17 cellular contexts compared by ENCODE assay signal in the genomic region with DNA sequence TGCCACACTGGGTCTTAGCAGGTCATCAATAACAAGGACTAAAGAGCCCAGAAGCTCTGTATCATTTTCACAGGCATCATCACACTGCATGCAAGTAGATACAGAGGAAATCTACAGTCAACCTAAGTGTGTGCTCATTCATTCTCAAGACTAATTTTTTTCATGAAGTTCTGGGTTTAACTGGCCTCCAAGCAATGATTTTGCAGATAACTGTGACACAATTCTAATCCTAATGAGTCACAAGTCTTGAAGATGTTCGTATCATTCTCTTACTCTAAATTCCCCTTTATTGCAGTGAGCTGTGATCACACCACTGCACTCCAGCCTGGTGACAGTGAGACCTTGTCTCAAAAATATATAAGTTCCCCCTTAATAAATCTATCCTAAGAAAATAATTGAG. TPM values are rescaled to one million over a fixed set of nuclear protein-coding genes. Genes with fewer than 3 reads are reported as not detected.
DNase-seq lines count a peak whose midpoint lies in the region; ATAC-seq, FAIRE-seq and TF ChIP-seq lines count a peak whose summit lies in the region.
"Had no signal": no experiment of that assay in that cellular context is flagged by ENCODE, and none has a peak within 500 bp of the region (broad histone marks: within the 10 kb centered on the region; RNA-seq: fewer than 3 reads in every experiment).

No MANE protein-coding gene starts in this region.

- intact Hi-C loops in IMR-90 (cut with micrococcal nuclease), result no loop called here
- intact Hi-C loops in naive thymus-derived CD4-positive, alpha-beta T cell (cut with micrococcal nuclease), result no loop called here

- H3K9me1 ChIP-seq in IMR-90 (ENCODE audit: insufficient read depth, low read length), result no peaks in the 10 kb centered on the region

- H3K27ac Mint-ChIP-seq in astrocyte (ENCODE audit: unreplicated experiment), result no peak overlapping the region
- no peak overlapping the region for H3K27ac Mint-ChIP-seq in naive thymus-derived CD4-positive, alpha-beta T cell

- BruUV-seq in IMR-90 (replicated peaks; lab: Mats Ljungman, UMichigan), result no TSS peak

- no peak for TF ChIP-seq POLR2A in IMR-90 (IDR thresholded peaks at IDR 0.05; ENCODE audit: low read depth, low read length)

- no peak overlapping the region for H2AK5ac ChIP-seq in IMR-90 (ENCODE audit: low read depth, low read length)

- ATAC-seq in IMR-90 (ENCODE audit: low read depth), result no peak
- peak; percentile 81 for ATAC-seq in naive thymus-derived CD4-positive, alpha-beta T cell
- ATAC-seq in HG02884 (IDR thresholded peaks at IDR 0.05; ENCODE audit: unreplicated experiment), result no peak
- ATAC-seq in HG03039 (IDR thresholded peaks at IDR 0.05; ENCODE audit: unreplicated experiment), result no peak
- ATAC-seq: naive thymus-derived CD8-positive, alpha-beta T cell; SK-N-SH treated with all-trans-retinoic acid at 6 μM for 48 hours had no signal

- H3K4me3 Mint-ChIP-seq in astrocyte (ENCODE audit: unreplicated experiment), result no peak overlapping the region
- no peak overlapping the region for H3K4me3 Mint-ChIP-seq in naive thymus-derived CD4-positive, alpha-beta T cell

- H2AK9ac ChIP-seq in IMR-90 (replicated peaks; ENCODE audit: low read depth, low read length, poor library complexity), result no peak overlapping the region

- CTCF ChIA-PET in IMR-90 (lab: Yijun Ruan, JAX), result no interaction called here
- CTCF ChIA-PET in naive thymus-derived CD4-positive, alpha-beta T cell (lab: Charles Lee), result no interaction called here

- no peaks in the 10 kb centered on the region for H3K27me3 ChIP-seq in IMR-90 (ENCODE audit: control insufficient read depth, insufficient read depth, low read length)
- no peaks in the 10 kb centered on the region for H3K27me3 ChIP-seq in astrocyte (ENCODE audit: insufficient read depth, low read length)
- no peaks in the 10 kb centered on the region for H3K27me3 ChIP-seq in naive thymus-derived CD4-positive, alpha-beta T cell (ENCODE audit: control insufficient read depth in 2 of 2, insufficient read depth in 2 of 2, low read length in 2 of 2)

- H3K9ac ChIP-seq in IMR-90 (ENCODE audit: low read depth, low read length), result no peak overlapping the region
- no peak overlapping the region for H3K9ac ChIP-seq in astrocyte (ENCODE audit: low read length)

- WGBS in IMR-90 (ENCODE audit: extremely low coverage in 2 of 2, insufficient read length in 1 of 2), 2 experiments, result no CpG with 5 or more reads among the region's 1 CpG

- no peak overlapping the region for H3K4ac ChIP-seq in IMR-90 (ENCODE audit: low read depth, low read length)

- H2AFZ ChIP-seq in IMR-90 (replicated peaks; ENCODE audit: low read length, poor library complexity) (no peak overlapping the region), astrocyte (ENCODE audit: low read depth, low read length) (no peak overlapping the region)

- no peak for FAIRE-seq in astrocyte (lab: Jason Lieb, UNC)
- FAIRE-seq: endometrium, H54 had no signal

- H4K91ac ChIP-seq in IMR-90 (ENCODE audit: insufficient read depth, low read depth, low read length), result no peak overlapping the region

- H3K36me3 ChIP-seq in IMR-90 (ENCODE audit: control insufficient read depth, insufficient read depth, low read length), result peaks cover 2% of the 10 kb centered on the region; the same call in 1 of the 2 replicates
- H3K36me3 ChIP-seq in astrocyte (ENCODE audit: insufficient read depth, low read length), result no peaks in the 10 kb centered on the region
- H3K36me3 ChIP-seq in naive thymus-derived CD4-positive, alpha-beta T cell (ENCODE audit: control insufficient read depth in 2 of 3, insufficient read depth in 3 of 3, low read length in 3 of 3), result no peaks in the 10 kb centered on the region

- no peak overlapping the region for H4K5ac ChIP-seq in IMR-90 (ENCODE audit: low read depth, low read length)

- H3K4me2 ChIP-seq in IMR-90 (ENCODE audit: low read depth, low read length) (no peak overlapping the region), astrocyte (ENCODE audit: low read length) (no peak overlapping the region)

- peaks cover 30% of the 10 kb centered on the region for H3K4me1 Mint-ChIP-seq in astrocyte (ENCODE audit: low read depth, unreplicated experiment)
- H3K4me1 Mint-ChIP-seq in naive thymus-derived CD4-positive, alpha-beta T cell, result peaks cover 18 to 48% (median 32%) of the 10 kb centered on the region in 7 donors

- H3K27ac ChIP-seq in IMR-90 (ENCODE audit: insufficient read depth, low read length) (no peak overlapping the region), astrocyte (ENCODE audit: low read depth, low read length) (no peak overlapping the region)
- H3K27ac ChIP-seq in naive thymus-derived CD4-positive, alpha-beta T cell (ENCODE audit: low read depth, low read length), result no peak overlapping the region

- no peak overlapping the region for H3K18ac ChIP-seq in IMR-90 (ENCODE audit: low read depth, low read length)

- dilution Hi-C loops in IMR-90 (cut with HindIII; ENCODE audit: low sequenced_read_pairs, unreplicated experiment), result no loop called here

- H3K4me1 ChIP-seq in IMR-90 (ENCODE audit: control insufficient read depth, insufficient read depth, low read length), result peaks cover 2% of the 10 kb centered on the region; the same call in 1 of the 2 replicates
- no peaks in the 10 kb centered on the region for H3K4me1 ChIP-seq in astrocyte (ENCODE audit: insufficient read depth, low read length)
- H3K4me1 ChIP-seq in naive thymus-derived CD4-positive, alpha-beta T cell (ENCODE audit: control insufficient read depth in 2 of 2, insufficient read depth in 2 of 2, low read length in 2 of 2), result peaks cover 0 to 28% of the 10 kb centered on the region in 2 donors
- H3K4me1 ChIP-seq: Caco-2 had no signal

- H4K8ac ChIP-seq in IMR-90 (ENCODE audit: low read depth in 2 of 2, low read length in 2 of 2), result no peak overlapping the region

- no peak overlapping the region for H2BK15ac ChIP-seq in IMR-90 (ENCODE audit: low read depth, low read length)

- H3K4me3 ChIP-seq in IMR-90 (ENCODE audit: insufficient read depth, low read depth, low read length) (no peak overlapping the region), astrocyte (ENCODE audit: insufficient read depth, low read depth, low read length) (no peak overlapping the region)
- H3K4me3 ChIP-seq in naive thymus-derived CD4-positive, alpha-beta T cell (ENCODE audit: low read length), result no peak overlapping the region

- no peak overlapping the region for H3K14ac ChIP-seq in IMR-90 (replicated peaks; ENCODE audit: low read depth, low read length)

- peak; percentile 72 for DNase-seq in CD1c-positive myeloid dendritic cell (ENCODE audit: extremely low spot score)
- DNase-seq in IMR-90, result peak; percentile 25
- peak; percentile 61 for DNase-seq in astrocyte (ENCODE audit: low read depth)
- no peak for DNase-seq in naive thymus-derived CD4-positive, alpha-beta T cell
- DNase-seq in HuH-7 (ENCODE audit: low spot score), result no peak
- DNase-seq: activated gamma-delta T cell; Caco-2; naive thymus-derived CD8-positive, alpha-beta T cell; NCI-H1048; NCI-H2171 treated with DMSO at 0.1 percent for 48 hours; stimulated activated naive CD4-positive, alpha-beta T cell had no signal

- no peak for TF ChIP-seq RAD21 in IMR-90 (IDR thresholded peaks at IDR 0.05; ENCODE audit: low read length)

- no peaks in the 10 kb centered on the region for H3K79me1 ChIP-seq in IMR-90 (ENCODE audit: low read depth in 1 of 2, low read length in 2 of 2)

- no peak overlapping the region for H3K56ac ChIP-seq in IMR-90 (ENCODE audit: extremely low read depth, insufficient read depth, low read length)

- TF ChIP-seq CTCF in IMR-90 (conservative IDR thresholded peaks at IDR 0.05; ENCODE audit: low read depth, low read length), result no peak
- TF ChIP-seq CTCF in astrocyte (IDR thresholded peaks at IDR 0.05; ENCODE audit: insufficient read depth, low read depth, low read length), result no peak

- in situ Hi-C loops in IMR-90 (cut with MboI; ENCODE audit: low sequenced_read_pairs), result no loop called here

- H3K23ac ChIP-seq in IMR-90 (ENCODE audit: low read depth, low read length), result no peak overlapping the region

- no peaks in the 10 kb centered on the region for H3K9me3 Mint-ChIP-seq in astrocyte (ENCODE audit: unreplicated experiment)
- peaks cover 0 to 2% (median 0%) of the 10 kb centered on the region in 11 donors for H3K9me3 Mint-ChIP-seq in naive thymus-derived CD4-positive, alpha-beta T cell
- H3K9me3 Mint-ChIP-seq: naive thymus-derived CD8-positive, alpha-beta T cell had no signal

- H4K20me1 ChIP-seq in IMR-90 (ENCODE audit: insufficient read depth, low read length), result no peaks in the 10 kb centered on the region
- H4K20me1 ChIP-seq in astrocyte (ENCODE audit: insufficient read depth, low read length), result no peaks in the 10 kb centered on the region

- H3K9me3 ChIP-seq in IMR-90 (ENCODE audit: control insufficient read depth, insufficient read depth, low read length) (no peaks in the 10 kb centered on the region), astrocyte (ENCODE audit: insufficient read depth, low read depth, low read length) (no peaks in the 10 kb centered on the region)
- H3K9me3 ChIP-seq in naive thymus-derived CD4-positive, alpha-beta T cell (ENCODE audit: control insufficient read depth in 2 of 3, low read length in 3 of 3), result no peaks in the 10 kb centered on the region
- H3K9me3 ChIP-seq: Caco-2 had no signal

- no peak overlapping the region for H2BK20ac ChIP-seq in IMR-90 (ENCODE audit: low read depth, low read length)

- POLR2A ChIA-PET in IMR-90 (lab: Charles Lee; ENCODE audit: unreplicated experiment), result no interaction called here
- POLR2A ChIA-PET in naive thymus-derived CD4-positive, alpha-beta T cell (lab: Charles Lee), result interaction anchor here (0.6 kb wide), 1 partner anchor 11 kb away, joined by 3 read pairs; no protein-coding TSS in a partner anchor

- peaks cover 8% of the 10 kb centered on the region for H3K36me3 Mint-ChIP-seq in astrocyte (ENCODE audit: low read depth, unreplicated experiment)
- H3K36me3 Mint-ChIP-seq in naive thymus-derived CD4-positive, alpha-beta T cell, result peaks cover 0 to 19% (median 9%) of the 10 kb centered on the region in 5 donors

- no peak overlapping the region for H2BK5ac ChIP-seq in IMR-90 (ENCODE audit: low read depth, low read length, poor library complexity, severe bottlenecking)

- H3K79me2 ChIP-seq in astrocyte (ENCODE audit: insufficient read depth, low read length), result no peaks in the 10 kb centered on the region

- H3K27me3 Mint-ChIP-seq in astrocyte (ENCODE audit: low read depth, unreplicated experiment), result no peaks in the 10 kb centered on the region
- no peaks in the 10 kb centered on the region for H3K27me3 Mint-ChIP-seq in naive thymus-derived CD4-positive, alpha-beta T cell

- H2BK120ac ChIP-seq in IMR-90 (ENCODE audit: low read depth, low read length), result no peak overlapping the region

RNA-seq across cellular contexts. Expression of gene OR52W1, which starts 2.5 kb away (rescaled TPM):
- total RNA-seq in IMR-90 (2012; rRNA removed) (not detected in 2 replicates), astrocyte (not detected in 2 replicates)
- polyA plus RNA-seq in IMR-90 (2012; rRNA removed), result not detected in 2 replicates
- polyA plus RNA-seq in IMR-90 (2012; cell fraction: cytosol; rRNA removed), result not detected in 2 replicates
- polyA plus RNA-seq in IMR-90 (2012; cell fraction: nucleus; rRNA removed; ENCODE audit: low replicate concordance), result not detected in 2 replicates
- total RNA-seq in naive thymus-derived CD4-positive, alpha-beta T cell, result not detected
- polyA plus RNA-seq in naive thymus-derived CD4-positive, alpha-beta T cell, result not detected
- total RNA-seq: Caco-2; naive thymus-derived CD8-positive, alpha-beta T cell; right cardiac atrium had no signal
- polyA plus RNA-seq: naive thymus-derived CD8-positive, alpha-beta T cell; right cardiac atrium had no signal

RNA-seq across cellular contexts. Expression of gene C11orf42, which starts 3.9 kb away (rescaled TPM):
- total RNA-seq in IMR-90 (2012; rRNA removed), result not detected in 2 replicates
- not detected in 2 replicates for polyA plus RNA-seq in IMR-90 (2012; rRNA removed)
- polyA plus RNA-seq in IMR-90 (2012; cell fraction: cytosol; rRNA removed), result not detected in 2 replicates
- polyA plus RNA-seq in IMR-90 (2012; cell fraction: nucleus; rRNA removed; ENCODE audit: low replicate concordance), result not detected in 2 replicates
- total RNA-seq in astrocyte, result not detected in 2 replicates
- not detected for total RNA-seq in naive thymus-derived CD4-positive, alpha-beta T cell
- not detected for polyA plus RNA-seq in naive thymus-derived CD4-positive, alpha-beta T cell
- total RNA-seq: Caco-2; naive thymus-derived CD8-positive, alpha-beta T cell; right cardiac atrium had no signal
- polyA plus RNA-seq: naive thymus-derived CD8-positive, alpha-beta T cell; right cardiac atrium had no signal

RNA-seq across cellular contexts. Expression of gene OR52B2, which starts 31.4 kb away (rescaled TPM):
- total RNA-seq in IMR-90 (2012; rRNA removed) (not detected in 2 replicates), astrocyte (not detected in 2 replicates)
- not detected in 2 replicates for polyA plus RNA-seq in IMR-90 (2012; rRNA removed)
- not detected in 2 replicates for polyA plus RNA-seq in IMR-90 (2012; cell fraction: cytosol; rRNA removed)
- 0.07 TPM in 1 of 2 replicates, not detected in the other for polyA plus RNA-seq in IMR-90 (2012; cell fraction: nucleus; rRNA removed; ENCODE audit: low replicate concordance)
- not detected for total RNA-seq in naive thymus-derived CD4-positive, alpha-beta T cell
- not detected for polyA plus RNA-seq in naive thymus-derived CD4-positive, alpha-beta T cell
- total RNA-seq: Caco-2; naive thymus-derived CD8-positive, alpha-beta T cell; right cardiac atrium had no signal
- polyA plus RNA-seq: naive thymus-derived CD8-positive, alpha-beta T cell; right cardiac atrium had no signal

RNA-seq across cellular contexts. Expression of gene FHIP1B, which starts 33.0 kb away (rescaled TPM):
- total RNA-seq in IMR-90 (2012; rRNA removed) (4.7 and 5.9 TPM in 2 replicates), astrocyte (18.2 and 19.6 TPM in 2 replicates)
- 28.1 and 30.2 TPM in 2 replicates for polyA plus RNA-seq in IMR-90 (2012; rRNA removed)
- polyA plus RNA-seq in IMR-90 (2012; cell fraction: cytosol; rRNA removed), result 10.0 and 13.5 TPM in 2 replicates
- polyA plus RNA-seq in IMR-90 (2012; cell fraction: nucleus; rRNA removed; ENCODE audit: low replicate concordance), result 175 and 206 TPM in 2 replicates
- total RNA-seq in naive thymus-derived CD4-positive, alpha-beta T cell, result 10 to 100 TPM; 26.8 to 52.4 (median 44.3) TPM
- 10 to 100 TPM in 1 of 2 donors, 1 to 10 TPM in 1; 9.7 to 20.3 TPM for polyA plus RNA-seq in naive thymus-derived CD4-positive, alpha-beta T cell

RNA-seq across cellular contexts. Expression of gene CNGA4, which starts 37.4 kb away (rescaled TPM):
- under 0.01 TPM in 1 of 2 replicates, not detected in the other for total RNA-seq in IMR-90 (2012; rRNA removed)
- 0.07 and 0.12 TPM in 2 replicates for polyA plus RNA-seq in IMR-90 (2012; rRNA removed)
- polyA plus RNA-seq in IMR-90 (2012; cell fraction: cytosol; rRNA removed), result not detected in 2 replicates
- polyA plus RNA-seq in IMR-90 (2012; cell fraction: nucleus; rRNA removed; ENCODE audit: low replicate concordance), result 0.41 and 0.53 TPM in 2 replicates
- total RNA-seq in astrocyte, result 0.16 and 0.31 TPM in 2 replicates
- under 1 TPM in 4 of 5 experiments, not detected in 1; 0.32 to 0.62 (median 0.37) TPM for total RNA-seq in naive thymus-derived CD4-positive, alpha-beta T cell
- polyA plus RNA-seq in naive thymus-derived CD4-positive, alpha-beta T cell, result not detected
- total RNA-seq: Caco-2 had no signal

Comparison
In these comparisons a context has a peak if more than half of its experiments do, and no peak if none do; other contexts are left out.
1. DNase-seq: peak in CD1c-positive myeloid dendritic cell (single experiment), IMR-90 (single experiment) and astrocyte (single experiment); none in naive thymus-derived CD4-positive, alpha-beta T cell (0 of 9) and HuH-7 (single experiment).